Comparison of ENCODE assay signal across 25 cellular contexts in the genomic region with DNA sequence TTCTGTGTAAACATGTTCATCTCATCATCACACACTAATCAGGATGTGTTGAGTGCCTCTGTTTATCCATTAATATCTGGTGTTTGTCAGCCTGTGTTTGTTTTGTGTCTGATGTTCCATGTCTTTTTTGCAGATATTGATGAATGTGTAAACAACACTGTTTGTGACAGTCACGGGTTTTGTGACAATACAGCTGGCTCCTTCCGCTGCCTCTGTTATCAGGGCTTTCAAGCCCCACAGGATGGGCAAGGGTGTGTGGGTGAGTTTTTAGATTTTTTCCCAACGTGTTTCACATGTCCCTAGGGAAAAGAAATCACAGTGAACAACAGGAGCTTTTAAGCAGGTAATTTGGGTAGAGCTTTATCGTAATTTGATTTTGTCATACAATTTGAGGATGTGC.
DNase-seq lines count a peak whose midpoint lies in the region; ATAC-seq, FAIRE-seq and TF ChIP-seq lines count a peak whose summit lies in the region.
"Had no signal": no experiment of that assay in that cellular context is flagged by ENCODE, and none has a peak within 500 bp of the region (broad histone marks: within the 10 kb centered on the region; RNA-seq: fewer than 3 reads in every experiment).

No MANE protein-coding gene starts in this region.

- H3K23ac ChIP-seq in IMR-90 (ENCODE audit: low read depth, low read length): no peak overlapping the region

- POLR2A ChIA-PET in IMR-90 (lab: Charles Lee; ENCODE audit: unreplicated experiment): no interaction called here

- peaks cover 12% of the 10 kb centered on the region for H3K4me1 Mint-ChIP-seq in activated T-cell treated with anti-CD3 and anti-CD28 coated beads, Interleukin-2, amount 50 U/mL, for 24 hours (ENCODE audit: low read depth)
- H3K4me1 Mint-ChIP-seq: H9 had no signal

- H2BK20ac ChIP-seq in IMR-90 (ENCODE audit: low read depth, low read length): no peak overlapping the region

- no peak overlapping the region for H2BK120ac ChIP-seq in IMR-90 (ENCODE audit: low read depth, low read length)

- peaks cover 9 to 45% of the 10 kb centered on the region in 2 experiments for H3K79me1 ChIP-seq in IMR-90 (ENCODE audit: low read depth in 1 of 2, low read length in 2 of 2)

- no peak overlapping the region for H3K27ac Mint-ChIP-seq in activated T-cell treated with anti-CD3 and anti-CD28 coated beads, Interleukin-2, amount 50 U/mL, for 24 hours
- H3K27ac Mint-ChIP-seq: H9, HFFc6, IgD-negative memory B cell had no signal

- H2AK9ac ChIP-seq in IMR-90 (replicated peaks; ENCODE audit: low read depth, low read length, poor library complexity): no peak overlapping the region

- peak overlapping the region; percentile 25; the same call in 1 of the 2 replicates for H3K14ac ChIP-seq in IMR-90 (replicated peaks; ENCODE audit: low read depth, low read length)

- H3K27me3 Mint-ChIP-seq in activated T-cell treated with anti-CD3 and anti-CD28 coated beads, Interleukin-2, amount 50 U/mL, for 24 hours: peaks cover 4% of the 10 kb centered on the region

- H3K4ac ChIP-seq in IMR-90 (ENCODE audit: low read depth, low read length): 0 out of 2 replicates have a peak overlapping the region, but pooled peaks have one; percentile 34

- H3K4me3 ChIP-seq in IMR-90 (ENCODE audit: insufficient read depth, low read depth, low read length): no peak overlapping the region
- H3K4me3 ChIP-seq in right lobe of liver: no peak overlapping the region
- H3K4me3 ChIP-seq: GM23248 had no signal

- no peak overlapping the region for H4K91ac ChIP-seq in IMR-90 (ENCODE audit: insufficient read depth, low read depth, low read length)

- H3K9me1 ChIP-seq in IMR-90 (ENCODE audit: insufficient read depth, low read length): peaks cover 20% of the 10 kb centered on the region

- TF ChIP-seq RAD21 in IMR-90 (IDR thresholded peaks at IDR 0.05; ENCODE audit: low read length): no peak

- no peak overlapping the region for H3K56ac ChIP-seq in IMR-90 (ENCODE audit: extremely low read depth, insufficient read depth, low read length)

- no peak overlapping the region for H2AK5ac ChIP-seq in IMR-90 (ENCODE audit: low read depth, low read length)

- H3K27me3 ChIP-seq in IMR-90 (ENCODE audit: control insufficient read depth, insufficient read depth, low read length) (no peaks in the 10 kb centered on the region), right lobe of liver (no peaks in the 10 kb centered on the region)

- H3K9me3 ChIP-seq in IMR-90 (ENCODE audit: control insufficient read depth, insufficient read depth, low read length) (no peaks in the 10 kb centered on the region), right lobe of liver (no peaks in the 10 kb centered on the region)
- H3K9me3 ChIP-seq: SK-N-SH had no signal

- ATAC-seq in IMR-90 (ENCODE audit: low read depth) (no peak), right lobe of liver (peak in 3 of 4 donors; percentile 29 to 63 (median 53))
- ATAC-seq: Panc1 had no signal

- peaks cover 37% of the 10 kb centered on the region for H3K36me3 ChIP-seq in IMR-90 (ENCODE audit: control insufficient read depth, insufficient read depth, low read length)
- H3K36me3 ChIP-seq in right lobe of liver: no peaks in the 10 kb centered on the region

- H2AFZ ChIP-seq in IMR-90 (replicated peaks; ENCODE audit: low read length, poor library complexity): no peak overlapping the region
- H2AFZ ChIP-seq: GM23248 had no signal

- H3K27ac ChIP-seq in IMR-90 (ENCODE audit: insufficient read depth, low read length) (no peak overlapping the region), VCaP (peak overlapping the region; percentile 10; the same call in 1 of the 2 replicates), right lobe of liver (peak overlapping the region in 1 of 3 donors; percentile 37)
- H3K27ac ChIP-seq: C4-2B, GM23248 had no signal

- FAIRE-seq in urothelium cell line (lab: Jason Lieb, UNC): no peak
- FAIRE-seq: A204.1, D721Med, GM12891, HTR-8/SVneo had no signal

- H4K20me1 ChIP-seq in IMR-90 (ENCODE audit: insufficient read depth, low read length): no peaks in the 10 kb centered on the region

- H3K4me3 Mint-ChIP-seq in activated T-cell treated with anti-CD3 and anti-CD28 coated beads, Interleukin-2, amount 50 U/mL, for 24 hours: no peak overlapping the region
- H3K4me3 Mint-ChIP-seq: CD8-positive, alpha-beta memory T cell; H9; HFFc6; IgD-negative memory B cell had no signal

- no peak overlapping the region for H4K5ac ChIP-seq in IMR-90 (ENCODE audit: low read depth, low read length)

- WGBS in IMR-90 (ENCODE audit: extremely low coverage in 2 of 2, insufficient read length in 1 of 2), 2 experiments: 17% methylated on average over 1 of the region's 4 CpGs; no CpG with 5 or more reads in 1 of the 2 experiments
- 51% methylated on average over 4 of the region's 4 CpGs for WGBS in right lobe of liver (ENCODE audit: insufficient coverage, low coverage, low lambda C conversion rate, missing lambda C conversion rate)

- H4K8ac ChIP-seq in IMR-90 (ENCODE audit: low read depth in 2 of 2, low read length in 2 of 2): no peak overlapping the region

- H3K9me3 Mint-ChIP-seq in activated T-cell treated with anti-CD3 and anti-CD28 coated beads, Interleukin-2, amount 50 U/mL, for 24 hours: no peaks in the 10 kb centered on the region
- H3K9me3 Mint-ChIP-seq: CD8-positive, alpha-beta memory T cell; H9; HFFc6 had no signal

- dilution Hi-C loops in IMR-90 (cut with HindIII; ENCODE audit: low sequenced_read_pairs, unreplicated experiment): no loop called here

- no peaks in the 10 kb centered on the region for H3K4me1 ChIP-seq in IMR-90 (ENCODE audit: control insufficient read depth, insufficient read depth, low read length)
- peaks cover 0 to 2% (median 0%) of the 10 kb centered on the region in 4 donors for H3K4me1 ChIP-seq in right lobe of liver

- BruUV-seq in IMR-90 (replicated peaks; lab: Mats Ljungman, UMichigan): no TSS peak

- H3K9ac ChIP-seq in IMR-90 (ENCODE audit: low read depth, low read length): no peak overlapping the region
- H3K9ac ChIP-seq: GM23248, SK-N-SH had no signal

- H2BK15ac ChIP-seq in IMR-90 (ENCODE audit: low read depth, low read length): no peak overlapping the region

- in situ Hi-C loops in IMR-90 (cut with MboI; ENCODE audit: low sequenced_read_pairs): no loop called here

- CTCF ChIA-PET in IMR-90 (lab: Yijun Ruan, JAX): no interaction called here

- H3K36me3 Mint-ChIP-seq in activated T-cell treated with anti-CD3 and anti-CD28 coated beads, Interleukin-2, amount 50 U/mL, for 24 hours (ENCODE audit: low read depth): no peaks in the 10 kb centered on the region
- H3K36me3 Mint-ChIP-seq: IgD-negative memory B cell had no signal

- DNase-seq in COLO668 (lab: John Stamatoyannopoulos, UW; ENCODE audit: unreplicated experiment): peak; percentile 17
- DNase-seq in IMR-90: no peak
- DNase-seq in right lobe of liver: no peak
- DNase-seq in NCI-H128 (lab: John Stamatoyannopoulos, UW; ENCODE audit: unreplicated experiment): no peak
- DNase-seq in stimulated activated naive CD4-positive, alpha-beta T cell treated with Interleukin-2 at 50 U/mL for 16 hours (lab: John Stamatoyannopoulos, UW): no peak
- DNase-seq in urothelium cell line (ENCODE audit: low spot score): no peak
- DNase-seq in activated T-cell treated with anti-CD3 and anti-CD28 coated beads, Interleukin-2, amount 50 U/mL, for 24 hours: no peak
- DNase-seq: CD8-positive, alpha-beta memory T cell; GM23248; H9; HFFc6; NCI-H1436 treated with DMSO at 0.1 percent for 48 hours; NCI-H446; NCI-H526 treated with DMSO at 0.1 percent for 48 hours; NK-92 treated with Interleukin-12 subunit alpha and Interleukin-12 subunit beta, amount 100 ng/mL, for 24 hours; SIG-M5; SK-N-SH had no signal

- no peak overlapping the region for H2BK5ac ChIP-seq in IMR-90 (ENCODE audit: low read depth, low read length, poor library complexity, severe bottlenecking)

- intact Hi-C loops in IMR-90 (cut with micrococcal nuclease) (no loop called here), right lobe of liver (cut with DNase I) (no loop called here)

- no peak for TF ChIP-seq POLR2A in IMR-90 (IDR thresholded peaks at IDR 0.05; ENCODE audit: low read depth, low read length)
- TF ChIP-seq POLR2A in right lobe of liver (IDR thresholded peaks at IDR 0.05): no peak

- H3K4me2 ChIP-seq in IMR-90 (ENCODE audit: low read depth, low read length): no peak overlapping the region
- H3K4me2 ChIP-seq: SK-N-SH had no signal

- TF ChIP-seq CTCF in IMR-90 (conservative IDR thresholded peaks at IDR 0.05; ENCODE audit: low read depth, low read length) (no peak), VCaP (conservative IDR thresholded peaks at IDR 0.05) (no peak), right lobe of liver (IDR thresholded peaks at IDR 0.05) (no peak)

- H3K18ac ChIP-seq in IMR-90 (ENCODE audit: low read depth, low read length): no peak overlapping the region

TF ChIP-seq in IMR-90, 13 proteins besides CTCF, POLR2A, EP300 and RAD21 (continues in another document):
- TF ChIP-seq RCOR1 (IDR thresholded peaks at IDR 0.05; ENCODE audit: insufficient replicate concordance, low read length) (no peak), CHD1 (IDR thresholded peaks at IDR 0.05; ENCODE audit: low read depth, low read length) (no peak), SMC3 (IDR thresholded peaks at IDR 0.05; ENCODE audit: low read depth, low read length) (no peak), MAFK (IDR thresholded peaks at IDR 0.05; ENCODE audit: low read depth, low read length) (no peak), ELK1 (IDR thresholded peaks at IDR 0.05; ENCODE audit: borderline replicate concordance, low read depth, low read length) (no peak), MXI1 (IDR thresholded peaks at IDR 0.05; ENCODE audit: borderline replicate concordance, low read depth, low read length) (no peak), CEBPB (IDR thresholded peaks at IDR 0.05; ENCODE audit: low read depth, low read length) (no peak), BHLHE40 (IDR thresholded peaks at IDR 0.05; ENCODE audit: low read depth, low read length) (no peak), NFE2L2 (IDR thresholded peaks at IDR 0.05; ENCODE audit: low read depth, low read length) (no peak)
- TF ChIP-seq, protein P1, sequence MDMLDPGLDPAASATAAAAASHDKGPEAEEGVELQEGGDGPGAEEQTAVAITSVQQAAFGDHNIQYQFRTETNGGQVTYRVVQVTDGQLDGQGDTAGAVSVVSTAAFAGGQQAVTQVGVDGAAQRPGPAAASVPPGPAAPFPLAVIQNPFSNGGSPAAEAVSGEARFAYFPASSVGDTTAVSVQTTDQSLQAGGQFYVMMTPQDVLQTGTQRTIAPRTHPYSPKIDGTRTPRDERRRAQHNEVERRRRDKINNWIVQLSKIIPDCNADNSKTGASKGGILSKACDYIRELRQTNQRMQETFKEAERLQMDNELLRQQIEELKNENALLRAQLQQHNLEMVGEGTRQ (IDR thresholded peaks at IDR 0.05; ENCODE audit: low read depth, low read length): no peak
